In genomic region chr17:28347261-28347891, GRCh38 we compare ENCODE assay signal across 11 cellular contexts. TPM values are rescaled to one million over a fixed set of nuclear protein-coding genes. Genes with fewer than 3 reads are reported as not detected.
DNase-seq lines count a peak whose midpoint lies in the region; TF ChIP-seq lines count a peak whose summit lies in the region.
"Had no signal": no experiment of that assay in that cellular context is flagged by ENCODE, and none has a peak within 500 bp of the region (broad histone marks: within the 10 kb centered on the region; RNA-seq: fewer than 3 reads in every experiment).

No MANE protein-coding gene starts in this region.

- peak overlapping the region; percentile 64 to 93 (median 80) for H3K27ac ChIP-seq in adrenal gland
- H3K27ac ChIP-seq in spleen: peak overlapping the region; percentile 19 to 98 (median 82)
- no peak overlapping the region for H3K27ac ChIP-seq in caudate nucleus (ENCODE audit: low read depth, low read length)

- H3K4me1 ChIP-seq in adrenal gland (replicated peaks in 1 of 2): peaks cover 27 to 38% of the 10 kb centered on the region in 2 donors
- peaks cover 0 to 68% (median 40%) of the 10 kb centered on the region in 6 donors for H3K4me1 ChIP-seq in spleen

- TF ChIP-seq CTCF in HFF-Myc (IDR thresholded peaks at IDR 0.05; ENCODE audit: low read depth, low read length, missing control alignments): no peak
- TF ChIP-seq CTCF in adrenal gland (IDR thresholded peaks at IDR 0.05): no peak
- TF ChIP-seq CTCF in spleen (IDR thresholded peaks at IDR 0.05 in 8 of 11, conservative IDR thresholded peaks at IDR 0.05 in 3 of 11): peak in 2 of 11 experiments; percentile 0 to 12

- H3K36me3 ChIP-seq in adrenal gland (replicated peaks in 1 of 2) (peaks cover 0 to 88% of the 10 kb centered on the region in 2 donors), spleen (peaks cover 2 to 100% (median 95%) of the 10 kb centered on the region in 6 donors)

- H3K9me3 ChIP-seq in adrenal gland (replicated peaks in 1 of 3): no peaks in the 10 kb centered on the region
- H3K9me3 ChIP-seq in spleen: no peaks in the 10 kb centered on the region

- H3K4me3 ChIP-seq in HFF-Myc (replicated peaks; ENCODE audit: low read depth, low read length) (no peak overlapping the region), adrenal gland (no peak overlapping the region), spleen (no peak overlapping the region)

- peak; percentile 59 for DNase-seq in HFF-Myc (ENCODE audit: extremely low read depth, low read depth)
- DNase-seq in adrenal gland: peak in 6 of 7 donors; percentile 41 to 67 (median 62)
- DNase-seq in hepatic stellate cell (ENCODE audit: low spot score): peak; percentile 85
- peak; percentile 86 for DNase-seq in spleen
- no peak for DNase-seq in NCI-H524 treated with DMSO at 0.1 percent for 48 hours (lab: John Stamatoyannopoulos, UW)
- no peak for DNase-seq in DMS53 treated with DMSO at 0.1 percent for 48 hours (lab: John Stamatoyannopoulos, UW; ENCODE audit: unreplicated experiment)
- DNase-seq in caudate nucleus (lab: John Stamatoyannopoulos, UW): no peak
- no peak for DNase-seq in inferior parietal cortex (ENCODE audit: extremely low spot score)
- DNase-seq: activated naive CD4-positive, alpha-beta T cell treated with Interleukin-2 at 50 U/mL for 16 hours; NCI-H1417 treated with DMSO at 0.1 percent for 48 hours; T-cell had no signal

- intact Hi-C loops in adrenal gland (cut with DNase I): no loop called here
- intact Hi-C loops in spleen (cut with DNase I; ENCODE audit: low total_unique reads): no loop called here

- no peaks in the 10 kb centered on the region for H3K27me3 ChIP-seq in adrenal gland
- no peaks in the 10 kb centered on the region for H3K27me3 ChIP-seq in spleen (replicated peaks in 1 of 7)

- TF ChIP-seq POLR2A in adrenal gland (IDR thresholded peaks at IDR 0.05) (peak in 1 of 2 donors; percentile 11), spleen (IDR thresholded peaks at IDR 0.05) (no peak)

- WGBS in adrenal gland, 4 donors: 41 to 50% (median 46%) methylated on average over 5 to 8 of the region's 8 CpGs
- 69 to 82% (median 80%) methylated on average over 8 of the region's 8 CpGs for WGBS in spleen, 5 donors

RNA-seq across cellular contexts. Expression of gene POLDIP2, which starts 10.0 kb away (rescaled TPM):
- total RNA-seq in adrenal gland: 100 to 1,000 TPM; 160 to 204 (median 180) TPM
- 100 to 1,000 TPM in 2 of 3 donors, 10 to 100 TPM in 1; 74.2 to 201 (median 111) TPM for polyA plus RNA-seq in adrenal gland
- total RNA-seq in spleen: 10 to 100 TPM; 45.6 to 62.6 (median 49.0) TPM
- polyA plus RNA-seq in spleen: 10 to 100 TPM; 27.8 to 47.1 (median 38.7) TPM

RNA-seq across cellular contexts. Expression of gene TNFAIP1, which starts 11.8 kb away (rescaled TPM):
- total RNA-seq in adrenal gland (10 to 100 TPM; 21.7 to 70.6 (median 49.1) TPM), spleen (100 to 1,000 TPM in 4 of 7 donors, 10 to 100 TPM in 3; 83.8 to 154 (median 108) TPM)
- polyA plus RNA-seq in adrenal gland (10 to 100 TPM; 17.2 to 32.5 (median 23.8) TPM), spleen (10 to 100 TPM; 15.2 to 34.2 (median 16.3) TPM)

RNA-seq across cellular contexts. Expression of gene IFT20, which starts 12.1 kb away (rescaled TPM):
- 10 to 100 TPM; 24.5 to 69.5 (median 40.7) TPM for total RNA-seq in adrenal gland
- polyA plus RNA-seq in adrenal gland: 100 to 1,000 TPM in 1 of 3 donors, 10 to 100 TPM in 2; 26.0 to 100 (median 78.7) TPM
- total RNA-seq in spleen: 10 to 100 TPM; 28.4 to 52.2 (median 31.1) TPM
- 10 to 100 TPM; 46.8 to 52.8 (median 52.1) TPM for polyA plus RNA-seq in spleen

RNA-seq across cellular contexts. Expression of gene SEBOX, which starts 17.6 kb away (rescaled TPM):
- total RNA-seq in adrenal gland (not detected), spleen (not detected)
- polyA plus RNA-seq in adrenal gland (not detected), spleen (not detected)
- total RNA-seq: T-cell had no signal

RNA-seq across cellular contexts. Expression of gene VTN, which starts 22.7 kb away (rescaled TPM):
- total RNA-seq in adrenal gland (100 to 1,000 TPM; 140 to 470 (median 223) TPM), spleen (1 to 10 TPM in 4 of 7 donors, under 1 TPM in 3; 0.84 to 4.0 (median 1.7) TPM)
- polyA plus RNA-seq in adrenal gland (100 to 1,000 TPM in 2 of 3 donors, 10 to 100 TPM in 1; 69.9 to 184 (median 122) TPM), spleen (1 to 10 TPM; 1.2 to 1.8 (median 1.4) TPM)

Comparison
In these comparisons a context has a peak if more than half of its experiments do, and no peak if none do; other contexts are left out.
1. DNase-seq: peak in HFF-Myc (single experiment), adrenal gland (6 of 7), hepatic stellate cell (single experiment) and spleen (single experiment); none in NCI-H524 treated with DMSO at 0.1 percent for 48 hours (single experiment), DMS53 treated with DMSO at 0.1 percent for 48 hours (single experiment), caudate nucleus (0 of 61) and inferior parietal cortex (single experiment).